In genomic region chr17:58370309-58370708, GRCh38 we compare ENCODE assay signal across 17 cellular contexts. TPM values are rescaled to one million over a fixed set of nuclear protein-coding genes. Genes with fewer than 3 reads are reported as not detected.
"Had no signal": no experiment of that assay in that cellular context is flagged by ENCODE, and none has a peak within 500 bp of the region (broad histone marks: within the 10 kb centered on the region; RNA-seq: fewer than 3 reads in every experiment).

No MANE protein-coding gene starts in this region.

- H3K36me3 ChIP-seq: ascending aorta, breast epithelium had no signal

- H3K4me1 ChIP-seq: ascending aorta, breast epithelium, left ventricle myocardium inferior had no signal

- ATAC-seq: activated CD8-positive, alpha-beta T cell treated with anti-CD3 and anti-CD28 coated beads for 36 hours; activated T-cell treated with anti-CD3 and anti-CD28 coated beads, Interleukin-2, amount 50 U/mL, for 72 hours; sciatic nerve; WTC11 had no signal

- H3K4me3 Mint-ChIP-seq: activated CD8-positive, alpha-beta T cell treated with anti-CD3 and anti-CD28 coated beads for 36 hours; activated T-cell treated with anti-CD3 and anti-CD28 coated beads, Interleukin-2, amount 50 U/mL, for 72 hours; neural crest cell; WTC11 had no signal

- H3K27me3 Mint-ChIP-seq: activated CD8-positive, alpha-beta T cell treated with anti-CD3 and anti-CD28 coated beads for 36 hours had no signal

- H3K9me3 Mint-ChIP-seq: activated CD8-positive, alpha-beta T cell treated with anti-CD3 and anti-CD28 coated beads for 36 hours; activated T-cell treated with anti-CD3 and anti-CD28 coated beads, Interleukin-2, amount 50 U/mL, for 72 hours; neural crest cell; WTC11 had no signal

- FAIRE-seq: TTC549 had no signal

- H3K36me3 Mint-ChIP-seq: WTC11 had no signal

- DNase-seq: activated CD4-positive, alpha-beta T cell treated with anti-CD3 and anti-CD28 coated beads for 48 hours; activated CD8-positive, alpha-beta memory T cell treated with anti-CD3 and anti-CD28 coated beads, Interleukin-2, amount 50 U/mL, for 4 hours; activated CD8-positive, alpha-beta T cell treated with anti-CD3 and anti-CD28 coated beads for 36 hours; activated T-cell treated with anti-CD3 and anti-CD28 coated beads, Interleukin-2, amount 50 U/mL, for 72 hours; hypothalamus; left ventricle myocardium inferior; mesendoderm; stimulated activated CD4-positive, alpha-beta T cell treated with anti-CD3 and anti-CD28 coated beads, Interleukin-1b, Interleukin-23, amount 100 ng/mL, for 48 hours had no signal

- H3K27ac Mint-ChIP-seq: activated CD8-positive, alpha-beta T cell treated with anti-CD3 and anti-CD28 coated beads for 36 hours; activated T-cell treated with anti-CD3 and anti-CD28 coated beads, Interleukin-2, amount 50 U/mL, for 72 hours; WTC11 had no signal

- H3K9me3 ChIP-seq: ascending aorta, breast epithelium, left ventricle myocardium inferior had no signal

- H3K27me3 ChIP-seq: ascending aorta, breast epithelium had no signal

- H3K4me3 ChIP-seq: ascending aorta, breast epithelium, left ventricle myocardium inferior had no signal

- H3K27ac ChIP-seq: ascending aorta, left ventricle myocardium inferior had no signal

RNA-seq across cellular contexts. Expression of gene TSPOAP1, which starts 41.7 kb away (rescaled TPM):
- total RNA-seq: dermis microvascular lymphatic vessel endothelial cell, pulmonary artery endothelial cell had no signal

RNA-seq across cellular contexts. Expression of gene RNF43, which starts 47.0 kb away (rescaled TPM):
- total RNA-seq: dermis microvascular lymphatic vessel endothelial cell, osteocyte had no signal
